ENCODE assay signal across 1 cellular context in the genomic region with DNA sequence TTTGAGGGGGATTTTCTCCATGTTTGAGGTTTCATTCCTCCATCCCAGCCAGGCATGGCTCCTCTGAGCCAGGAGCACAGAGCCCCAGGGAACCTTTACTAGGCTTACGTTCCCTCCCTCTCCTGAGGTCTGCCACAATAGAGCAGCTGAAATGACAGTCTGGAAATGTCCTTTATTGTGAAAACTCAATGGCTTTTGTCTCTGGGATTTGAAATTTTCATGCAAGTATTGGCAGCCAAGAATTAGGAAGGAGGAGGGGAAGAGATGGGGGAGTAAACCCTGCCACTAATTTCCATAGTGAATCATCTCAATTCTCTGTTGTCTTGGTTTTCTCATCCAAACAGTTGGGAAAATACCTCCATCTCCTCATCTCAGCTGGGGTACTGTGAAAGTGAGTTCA.
A peak's percentile ranks its signal among the peaks of the same experiment; 100 is the strongest.
TF ChIP-seq lines count a peak whose summit lies in the region.

No MANE protein-coding gene starts in this region.

TF ChIP-seq in WTC11, 78 proteins besides CTCF, POLR2A, EP300 and RAD21 (continued from another document):
- TF ChIP-seq, protein P1, sequence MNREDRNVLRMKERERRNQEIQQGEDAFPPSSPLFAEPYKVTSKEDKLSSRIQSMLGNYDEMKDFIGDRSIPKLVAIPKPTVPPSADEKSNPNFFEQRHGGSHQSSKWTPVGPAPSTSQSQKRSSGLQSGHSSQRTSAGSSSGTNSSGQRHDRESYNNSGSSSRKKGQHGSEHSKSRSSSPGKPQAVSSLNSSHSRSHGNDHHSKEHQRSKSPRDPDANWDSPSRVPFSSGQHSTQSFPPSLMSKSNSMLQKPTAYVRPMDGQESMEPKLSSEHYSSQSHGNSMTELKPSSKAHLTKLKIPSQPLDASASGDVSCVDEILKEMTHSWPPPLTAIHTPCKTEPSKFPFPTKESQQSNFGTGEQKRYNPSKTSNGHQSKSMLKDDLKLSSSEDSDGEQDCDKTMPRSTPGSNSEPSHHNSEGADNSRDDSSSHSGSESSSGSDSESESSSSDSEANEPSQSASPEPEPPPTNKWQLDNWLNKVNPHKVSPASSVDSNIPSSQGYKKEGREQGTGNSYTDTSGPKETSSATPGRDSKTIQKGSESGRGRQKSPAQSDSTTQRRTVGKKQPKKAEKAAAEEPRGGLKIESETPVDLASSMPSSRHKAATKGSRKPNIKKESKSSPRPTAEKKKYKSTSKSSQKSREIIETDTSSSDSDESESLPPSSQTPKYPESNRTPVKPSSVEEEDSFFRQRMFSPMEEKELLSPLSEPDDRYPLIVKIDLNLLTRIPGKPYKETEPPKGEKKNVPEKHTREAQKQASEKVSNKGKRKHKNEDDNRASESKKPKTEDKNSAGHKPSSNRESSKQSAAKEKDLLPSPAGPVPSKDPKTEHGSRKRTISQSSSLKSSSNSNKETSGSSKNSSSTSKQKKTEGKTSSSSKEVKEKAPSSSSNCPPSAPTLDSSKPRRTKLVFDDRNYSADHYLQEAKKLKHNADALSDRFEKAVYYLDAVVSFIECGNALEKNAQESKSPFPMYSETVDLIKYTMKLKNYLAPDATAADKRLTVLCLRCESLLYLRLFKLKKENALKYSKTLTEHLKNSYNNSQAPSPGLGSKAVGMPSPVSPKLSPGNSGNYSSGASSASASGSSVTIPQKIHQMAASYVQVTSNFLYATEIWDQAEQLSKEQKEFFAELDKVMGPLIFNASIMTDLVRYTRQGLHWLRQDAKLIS (CRISPR knock-in tag; IDR thresholded peaks at IDR 0.05; ENCODE audit: borderline replicate concordance) = no peak
- no peak for TF ChIP-seq FOXJ3 (CRISPR knock-in tag; IDR thresholded peaks at IDR 0.05; ENCODE audit: borderline replicate concordance)
- no peak for TF ChIP-seq SMAD4 (CRISPR knock-in tag; IDR thresholded peaks at IDR 0.05)
- no peak for TF ChIP-seq TP53 (CRISPR knock-in tag; IDR thresholded peaks at IDR 0.05)
- TF ChIP-seq ZNF219 (CRISPR knock-in tag; IDR thresholded peaks at IDR 0.05; ENCODE audit: borderline replicate concordance) = no peak
- TF ChIP-seq SP1 (CRISPR knock-in tag; conservative IDR thresholded peaks at IDR 0.05) = peak; percentile 55; the same call in 1 of the 2 replicates
- TF ChIP-seq, protein P2, sequence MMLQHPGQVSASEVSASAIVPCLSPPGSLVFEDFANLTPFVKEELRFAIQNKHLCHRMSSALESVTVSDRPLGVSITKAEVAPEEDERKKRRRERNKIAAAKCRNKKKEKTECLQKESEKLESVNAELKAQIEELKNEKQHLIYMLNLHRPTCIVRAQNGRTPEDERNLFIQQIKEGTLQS (CRISPR knock-in tag; conservative IDR thresholded peaks at IDR 0.05) = no peak
- no peak for TF ChIP-seq SOX15 (CRISPR knock-in tag; IDR thresholded peaks at IDR 0.05)
- TF ChIP-seq ETV6 (CRISPR knock-in tag; IDR thresholded peaks at IDR 0.05) = 0 out of 2 replicates have a peak, but pooled peaks have one; percentile 49
- TF ChIP-seq, protein P3, sequence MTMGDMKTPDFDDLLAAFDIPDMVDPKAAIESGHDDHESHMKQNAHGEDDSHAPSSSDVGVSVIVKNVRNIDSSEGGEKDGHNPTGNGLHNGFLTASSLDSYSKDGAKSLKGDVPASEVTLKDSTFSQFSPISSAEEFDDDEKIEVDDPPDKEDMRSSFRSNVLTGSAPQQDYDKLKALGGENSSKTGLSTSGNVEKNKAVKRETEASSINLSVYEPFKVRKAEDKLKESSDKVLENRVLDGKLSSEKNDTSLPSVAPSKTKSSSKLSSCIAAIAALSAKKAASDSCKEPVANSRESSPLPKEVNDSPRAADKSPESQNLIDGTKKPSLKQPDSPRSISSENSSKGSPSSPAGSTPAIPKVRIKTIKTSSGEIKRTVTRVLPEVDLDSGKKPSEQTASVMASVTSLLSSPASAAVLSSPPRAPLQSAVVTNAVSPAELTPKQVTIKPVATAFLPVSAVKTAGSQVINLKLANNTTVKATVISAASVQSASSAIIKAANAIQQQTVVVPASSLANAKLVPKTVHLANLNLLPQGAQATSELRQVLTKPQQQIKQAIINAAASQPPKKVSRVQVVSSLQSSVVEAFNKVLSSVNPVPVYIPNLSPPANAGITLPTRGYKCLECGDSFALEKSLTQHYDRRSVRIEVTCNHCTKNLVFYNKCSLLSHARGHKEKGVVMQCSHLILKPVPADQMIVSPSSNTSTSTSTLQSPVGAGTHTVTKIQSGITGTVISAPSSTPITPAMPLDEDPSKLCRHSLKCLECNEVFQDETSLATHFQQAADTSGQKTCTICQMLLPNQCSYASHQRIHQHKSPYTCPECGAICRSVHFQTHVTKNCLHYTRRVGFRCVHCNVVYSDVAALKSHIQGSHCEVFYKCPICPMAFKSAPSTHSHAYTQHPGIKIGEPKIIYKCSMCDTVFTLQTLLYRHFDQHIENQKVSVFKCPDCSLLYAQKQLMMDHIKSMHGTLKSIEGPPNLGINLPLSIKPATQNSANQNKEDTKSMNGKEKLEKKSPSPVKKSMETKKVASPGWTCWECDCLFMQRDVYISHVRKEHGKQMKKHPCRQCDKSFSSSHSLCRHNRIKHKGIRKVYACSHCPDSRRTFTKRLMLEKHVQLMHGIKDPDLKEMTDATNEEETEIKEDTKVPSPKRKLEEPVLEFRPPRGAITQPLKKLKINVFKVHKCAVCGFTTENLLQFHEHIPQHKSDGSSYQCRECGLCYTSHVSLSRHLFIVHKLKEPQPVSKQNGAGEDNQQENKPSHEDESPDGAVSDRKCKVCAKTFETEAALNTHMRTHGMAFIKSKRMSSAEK (CRISPR knock-in tag; IDR thresholded peaks at IDR 0.05; ENCODE audit: borderline replicate concordance) = no peak
- TF ChIP-seq, protein P4, sequence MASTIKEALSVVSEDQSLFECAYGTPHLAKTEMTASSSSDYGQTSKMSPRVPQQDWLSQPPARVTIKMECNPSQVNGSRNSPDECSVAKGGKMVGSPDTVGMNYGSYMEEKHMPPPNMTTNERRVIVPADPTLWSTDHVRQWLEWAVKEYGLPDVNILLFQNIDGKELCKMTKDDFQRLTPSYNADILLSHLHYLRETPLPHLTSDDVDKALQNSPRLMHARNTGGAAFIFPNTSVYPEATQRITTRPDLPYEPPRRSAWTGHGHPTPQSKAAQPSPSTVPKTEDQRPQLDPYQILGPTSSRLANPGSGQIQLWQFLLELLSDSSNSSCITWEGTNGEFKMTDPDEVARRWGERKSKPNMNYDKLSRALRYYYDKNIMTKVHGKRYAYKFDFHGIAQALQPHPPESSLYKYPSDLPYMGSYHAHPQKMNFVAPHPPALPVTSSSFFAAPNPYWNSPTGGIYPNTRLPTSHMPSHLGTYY (CRISPR knock-in tag; IDR thresholded peaks at IDR 0.05) = no peak
- TF ChIP-seq OVOL2 (CRISPR knock-in tag; IDR thresholded peaks at IDR 0.05; ENCODE audit: borderline replicate concordance) = no peak
- TF ChIP-seq TEAD1 (CRISPR knock-in tag; IDR thresholded peaks at IDR 0.05) = peak; percentile 50; the same call in 1 of the 2 replicates
- TF ChIP-seq, protein P5, sequence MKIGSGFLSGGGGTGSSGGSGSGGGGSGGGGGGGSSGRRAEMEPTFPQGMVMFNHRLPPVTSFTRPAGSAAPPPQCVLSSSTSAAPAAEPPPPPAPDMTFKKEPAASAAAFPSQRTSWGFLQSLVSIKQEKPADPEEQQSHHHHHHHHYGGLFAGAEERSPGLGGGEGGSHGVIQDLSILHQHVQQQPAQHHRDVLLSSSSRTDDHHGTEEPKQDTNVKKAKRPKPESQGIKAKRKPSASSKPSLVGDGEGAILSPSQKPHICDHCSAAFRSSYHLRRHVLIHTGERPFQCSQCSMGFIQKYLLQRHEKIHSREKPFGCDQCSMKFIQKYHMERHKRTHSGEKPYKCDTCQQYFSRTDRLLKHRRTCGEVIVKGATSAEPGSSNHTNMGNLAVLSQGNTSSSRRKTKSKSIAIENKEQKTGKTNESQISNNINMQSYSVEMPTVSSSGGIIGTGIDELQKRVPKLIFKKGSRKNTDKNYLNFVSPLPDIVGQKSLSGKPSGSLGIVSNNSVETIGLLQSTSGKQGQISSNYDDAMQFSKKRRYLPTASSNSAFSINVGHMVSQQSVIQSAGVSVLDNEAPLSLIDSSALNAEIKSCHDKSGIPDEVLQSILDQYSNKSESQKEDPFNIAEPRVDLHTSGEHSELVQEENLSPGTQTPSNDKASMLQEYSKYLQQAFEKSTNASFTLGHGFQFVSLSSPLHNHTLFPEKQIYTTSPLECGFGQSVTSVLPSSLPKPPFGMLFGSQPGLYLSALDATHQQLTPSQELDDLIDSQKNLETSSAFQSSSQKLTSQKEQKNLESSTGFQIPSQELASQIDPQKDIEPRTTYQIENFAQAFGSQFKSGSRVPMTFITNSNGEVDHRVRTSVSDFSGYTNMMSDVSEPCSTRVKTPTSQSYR (CRISPR knock-in tag; IDR thresholded peaks at IDR 0.05) = no peak
- TF ChIP-seq, protein P6, sequence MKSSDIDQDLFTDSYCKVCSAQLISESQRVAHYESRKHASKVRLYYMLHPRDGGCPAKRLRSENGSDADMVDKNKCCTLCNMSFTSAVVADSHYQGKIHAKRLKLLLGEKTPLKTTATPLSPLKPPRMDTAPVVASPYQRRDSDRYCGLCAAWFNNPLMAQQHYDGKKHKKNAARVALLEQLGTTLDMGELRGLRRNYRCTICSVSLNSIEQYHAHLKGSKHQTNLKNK (CRISPR knock-in tag; IDR thresholded peaks at IDR 0.05) = no peak
- no peak for TF ChIP-seq RELA (CRISPR knock-in tag; IDR thresholded peaks at IDR 0.05; ENCODE audit: borderline replicate concordance)
- no peak for TF ChIP-seq ZNF263 (CRISPR knock-in tag; IDR thresholded peaks at IDR 0.05; ENCODE audit: low read depth)
- no peak for TF ChIP-seq FOXK1 (CRISPR knock-in tag; IDR thresholded peaks at IDR 0.05)
- TF ChIP-seq, protein P7, sequence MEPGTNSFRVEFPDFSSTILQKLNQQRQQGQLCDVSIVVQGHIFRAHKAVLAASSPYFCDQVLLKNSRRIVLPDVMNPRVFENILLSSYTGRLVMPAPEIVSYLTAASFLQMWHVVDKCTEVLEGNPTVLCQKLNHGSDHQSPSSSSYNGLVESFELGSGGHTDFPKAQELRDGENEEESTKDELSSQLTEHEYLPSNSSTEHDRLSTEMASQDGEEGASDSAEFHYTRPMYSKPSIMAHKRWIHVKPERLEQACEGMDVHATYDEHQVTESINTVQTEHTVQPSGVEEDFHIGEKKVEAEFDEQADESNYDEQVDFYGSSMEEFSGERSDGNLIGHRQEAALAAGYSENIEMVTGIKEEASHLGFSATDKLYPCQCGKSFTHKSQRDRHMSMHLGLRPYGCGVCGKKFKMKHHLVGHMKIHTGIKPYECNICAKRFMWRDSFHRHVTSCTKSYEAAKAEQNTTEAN (CRISPR knock-in tag; IDR thresholded peaks at IDR 0.05) = peak; percentile 58; the same call in 1 of the 2 replicates
- no peak for TF ChIP-seq ELF4 (CRISPR knock-in tag; IDR thresholded peaks at IDR 0.05; ENCODE audit: low read depth)
- no peak for TF ChIP-seq GRHL2 (CRISPR knock-in tag; IDR thresholded peaks at IDR 0.05; ENCODE audit: insufficient replicate concordance, severe bottlenecking)
- TF ChIP-seq NR3C1 (CRISPR knock-in tag; conservative IDR thresholded peaks at IDR 0.05; ENCODE audit: low read depth) = no peak
- no peak for TF ChIP-seq NFE2L1 (CRISPR knock-in tag; IDR thresholded peaks at IDR 0.05)
- no peak for TF ChIP-seq ZNF232 (CRISPR knock-in tag; IDR thresholded peaks at IDR 0.05)
- no peak for TF ChIP-seq CREM (CRISPR knock-in tag; IDR thresholded peaks at IDR 0.05)
- no peak for TF ChIP-seq JUN (CRISPR knock-in tag; IDR thresholded peaks at IDR 0.05)
